In the genomic region with DNA sequence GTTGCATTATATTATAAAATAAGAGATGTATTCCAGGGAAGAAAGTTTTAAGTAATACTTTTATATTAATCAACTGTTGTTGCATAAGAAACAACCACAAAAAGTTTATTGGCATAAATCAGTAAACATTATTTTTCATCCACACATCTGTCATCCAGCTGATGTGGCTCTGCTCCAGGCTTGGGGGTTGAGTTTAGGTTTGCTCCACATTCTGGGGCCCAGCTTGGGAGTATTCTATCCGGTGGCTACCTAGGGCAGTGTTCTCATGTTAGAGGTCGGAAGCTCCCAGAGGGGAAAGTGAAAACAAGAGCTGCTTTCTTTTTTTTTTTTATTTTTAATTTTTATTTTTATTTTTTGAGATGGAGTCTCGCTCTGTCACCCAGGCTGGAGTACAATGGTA, we compare ENCODE assay signal across 23 cellular contexts.
"Had no signal": no experiment of that assay in that cellular context is flagged by ENCODE, and none has a peak within 500 bp of the region (broad histone marks: within the 10 kb centered on the region; RNA-seq: fewer than 3 reads in every experiment).

No MANE protein-coding gene starts in this region.

- H3K4me3 ChIP-seq: adrenal gland, breast epithelium had no signal

- DNase-seq: activated CD4-positive, alpha-beta memory T cell treated with anti-CD3 and anti-CD28 coated beads, Interleukin-2, amount 10 ng/mL, durations not matched to agents 7 days and 5 days; activated CD4-positive, alpha-beta T cell treated with anti-CD3 and anti-CD28 coated beads for 36 hours; activated CD4-positive, alpha-beta T cell treated with anti-CD3 and anti-CD28 coated beads, Interleukin-2, amount 50 U/mL, for 1 hour; activated gamma-delta T cell; activated naive CD4-positive, alpha-beta T cell treated with anti-CD3 and anti-CD28 coated beads, Interleukin-2, amount 10 ng/mL, durations not matched to agents 7 days and 5 days; activated naive CD8-positive, alpha-beta T cell treated with anti-CD3 and anti-CD28 coated beads for 36 hours; activated T-cell treated with anti-CD3 and anti-CD28 coated beads for 4 hours; activated T-cell treated with anti-CD3 and anti-CD28 coated beads, Interleukin-2, amount 50 U/mL, for 48 hours; adrenal gland; aorta; caudate nucleus; NCI-H1048; NCI-H1930; NCI-H2107; NCI-H2171 treated with DMSO at 0.1 percent for 48 hours; NCI-H226; NCI-H526; NCI-H774; SIG-M5; T-helper 1 cell; WERI-Rb-1 had no signal

- ATAC-seq: activated CD4-positive, alpha-beta T cell treated with anti-CD3 and anti-CD28 coated beads for 36 hours; activated T-helper 17 cell treated with anti-CD3 and anti-CD28 coated beads, Interleukin-2, amount 50 U/mL, for 72 hours had no signal

- H3K27ac ChIP-seq: adrenal gland, breast epithelium, WERI-Rb-1 had no signal

- H3K27me3 ChIP-seq: adrenal gland, breast epithelium had no signal

- H3K9me3 ChIP-seq: adrenal gland had no signal

- H3K36me3 ChIP-seq: adrenal gland, breast epithelium, WERI-Rb-1 had no signal

- H3K4me1 ChIP-seq: adrenal gland had no signal
